32 cellular contexts compared by ENCODE assay signal in the genomic region with DNA sequence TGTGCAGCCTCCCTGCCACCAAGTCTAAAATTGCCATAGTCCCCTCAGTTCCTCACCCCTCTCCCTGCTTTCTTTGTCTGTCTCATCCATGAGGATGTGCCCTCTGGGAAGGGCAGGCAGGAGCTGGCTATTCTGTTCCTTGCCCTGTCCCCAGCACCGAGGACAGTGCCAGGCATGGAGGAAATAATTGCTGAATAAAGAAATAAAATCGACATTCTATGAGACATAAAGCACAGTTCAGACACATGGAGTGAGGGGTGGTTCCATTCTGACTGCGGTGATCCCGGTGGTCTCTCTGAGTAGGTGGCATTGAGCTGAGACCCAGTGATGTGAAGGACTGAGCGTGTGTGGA.
"Had no signal": no experiment of that assay in that cellular context is flagged by ENCODE, and none has a peak within 500 bp of the region (broad histone marks: within the 10 kb centered on the region; RNA-seq: fewer than 3 reads in every experiment).

No MANE protein-coding gene starts in this region.

- H3K36me3 ChIP-seq: left ventricle myocardium inferior, pancreas, prostate gland, stomach, suprapubic skin, tibial artery, WERI-Rb-1 had no signal

- H3K9me3 ChIP-seq: left ventricle myocardium inferior, mucosa of descending colon, pancreas, prostate gland, stomach, suprapubic skin, tibial artery had no signal

- ATAC-seq: mucosa of descending colon; pancreas; stimulated activated naive B cell treated with anti-CD40 and anti-IgM and Interleukin-4, amounts not matched to agents 10 μg/mL and 1 μg/mL and 100 μg/mL, for 72 hours; T-helper 17 cell had no signal

- H3K4me3 ChIP-seq: left ventricle myocardium inferior, lung, mucosa of descending colon, pancreas, prostate gland, smooth muscle cell, stomach, suprapubic skin, tibial artery had no signal

- H3K27me3 ChIP-seq: pancreas had no signal

- H3K4me2 ChIP-seq: smooth muscle cell had no signal

- H3K27ac ChIP-seq: epithelial cell of prostate, left ventricle myocardium inferior, pancreas, prostate gland, stomach, suprapubic skin, tibial artery, WERI-Rb-1 had no signal

- H3K4me3 Mint-ChIP-seq: activated CD4-positive, alpha-beta memory T cell treated with anti-CD3 and anti-CD28 coated beads for 36 hours; activated CD4-positive, alpha-beta T cell treated with anti-CD3 and anti-CD28 coated beads, Interleukin-2, amount 10 ng/mL, durations not matched to agents 24 days and 14 days; activated naive CD4-positive, alpha-beta T cell treated with anti-CD3 and anti-CD28 coated beads, Interleukin-2, amount 10 ng/mL, durations not matched to agents 7 days and 5 days; activated T-helper 1 cell treated with anti-CD3 and anti-CD28 coated beads, Interleukin-12 subunit alpha, Interleukin-12 subunit beta, Interleukin-2, Interleukin-4 antibody, amounts not matched to agents 30 ng/mL and 10 ng/mL and 1 ng/mL, durations not matched to agents 14 hours and 24 hours and 36 hours; central memory CD8-positive, alpha-beta T cell; natural killer cell treated with Interleukin-12 subunit alpha and Interleukin-12 subunit beta and Interleukin-15 and Interleukin-18, amount 100 ng/mL, for 72 hours; stimulated activated naive B cell treated with anti-CD40 and anti-IgM and Interleukin-4, amounts not matched to agents 10 μg/mL and 1 μg/mL and 100 μg/mL, for 72 hours; T-helper 17 cell had no signal

- H3K27me3 Mint-ChIP-seq: activated CD4-positive, alpha-beta memory T cell treated with anti-CD3 and anti-CD28 coated beads for 36 hours; central memory CD8-positive, alpha-beta T cell had no signal

- H3K4me1 Mint-ChIP-seq: activated CD4-positive, alpha-beta T cell treated with anti-CD3 and anti-CD28 coated beads, Interleukin-2, amount 10 ng/mL, durations not matched to agents 24 days and 14 days; activated naive CD4-positive, alpha-beta T cell treated with anti-CD3 and anti-CD28 coated beads, Interleukin-2, amount 10 ng/mL, durations not matched to agents 7 days and 5 days; central memory CD8-positive, alpha-beta T cell had no signal

- H3K4me1 ChIP-seq: left ventricle myocardium inferior, pancreas, prostate gland, stomach, suprapubic skin, tibial artery had no signal

- H3K9me3 Mint-ChIP-seq: activated CD4-positive, alpha-beta memory T cell treated with anti-CD3 and anti-CD28 coated beads for 36 hours; activated CD4-positive, alpha-beta T cell treated with anti-CD3 and anti-CD28 coated beads, Interleukin-2, amount 10 ng/mL, durations not matched to agents 24 days and 14 days; activated naive CD4-positive, alpha-beta T cell treated with anti-CD3 and anti-CD28 coated beads, Interleukin-2, amount 10 ng/mL, durations not matched to agents 7 days and 5 days; activated T-helper 1 cell treated with anti-CD3 and anti-CD28 coated beads, Interleukin-12 subunit alpha, Interleukin-12 subunit beta, Interleukin-2, Interleukin-4 antibody, amounts not matched to agents 30 ng/mL and 10 ng/mL and 1 ng/mL, durations not matched to agents 14 hours and 24 hours and 36 hours had no signal

- H3K27ac Mint-ChIP-seq: activated CD4-positive, alpha-beta memory T cell treated with anti-CD3 and anti-CD28 coated beads for 36 hours; activated CD4-positive, alpha-beta T cell treated with anti-CD3 and anti-CD28 coated beads, Interleukin-2, amount 10 ng/mL, durations not matched to agents 24 days and 14 days; activated naive CD4-positive, alpha-beta T cell treated with anti-CD3 and anti-CD28 coated beads, Interleukin-2, amount 10 ng/mL, durations not matched to agents 7 days and 5 days; activated T-helper 1 cell treated with anti-CD3 and anti-CD28 coated beads, Interleukin-12 subunit alpha, Interleukin-12 subunit beta, Interleukin-2, Interleukin-4 antibody, amounts not matched to agents 30 ng/mL and 10 ng/mL and 1 ng/mL, durations not matched to agents 14 hours and 24 hours and 36 hours; natural killer cell treated with Interleukin-12 subunit alpha and Interleukin-12 subunit beta and Interleukin-15 and Interleukin-18, amount 100 ng/mL, for 72 hours; stimulated activated naive B cell treated with anti-CD40 and anti-IgM and Interleukin-4, amounts not matched to agents 10 μg/mL and 1 μg/mL and 100 μg/mL, for 72 hours; T-helper 17 cell had no signal

- DNase-seq: activated CD4-positive, alpha-beta memory T cell treated with anti-CD3 and anti-CD28 coated beads for 36 hours; activated CD4-positive, alpha-beta T cell treated with anti-CD3 and anti-CD28 coated beads, Interleukin-2, amount 10 ng/mL, durations not matched to agents 24 days and 14 days; activated CD4-positive, CD25-positive, alpha-beta regulatory T cell treated with anti-CD3 and anti-CD28 coated beads, Interleukin-2, amount 50 U/mL, for 72 hours; activated CD8-positive, alpha-beta memory T cell treated with anti-CD3 and anti-CD28 coated beads, Interleukin-2, amount 50 U/mL, for 4 hours; activated effector memory CD4-positive, alpha-beta T cell treated with anti-CD3 and anti-CD28 coated beads, Interleukin-2, amount 50 U/mL, for 16 hours; activated naive CD4-positive, alpha-beta T cell treated with anti-CD3 and anti-CD28 coated beads, Interleukin-2, amount 10 ng/mL, durations not matched to agents 7 days and 5 days; activated T-cell treated with anti-CD3 and anti-CD28 coated beads, Interleukin-2, amount 50 U/mL, for 1 hour; dermis blood vessel endothelial cell; effector CD4-positive, alpha-beta T cell; islet precursor cell; left ventricle myocardium inferior; mesendoderm; mucosa of descending colon; pancreas; retina; stimulated activated CD4-positive, alpha-beta T cell treated with anti-CD3 and anti-CD28 coated beads, Interleukin-1b, Interleukin-23, amount 100 ng/mL, for 48 hours; stimulated activated CD4-positive, alpha-beta T cell treated with anti-CD3 and anti-CD28 coated beads, Interleukin-4, amount 100 ng/mL, for 4 hours; stimulated activated CD8-positive, alpha-beta memory T cell treated with anti-CD3 and anti-CD28 coated beads, Interleukin-4, amount 100 ng/mL, for 48 hours; stimulated activated naive B cell treated with anti-CD40 and anti-IgM and Interleukin-4, amounts not matched to agents 10 μg/mL and 1 μg/mL and 100 μg/mL, for 72 hours; stomach; T-helper 17 cell; T1000; tibial artery; WERI-Rb-1 had no signal

- H3K36me3 Mint-ChIP-seq: activated CD4-positive, alpha-beta memory T cell treated with anti-CD3 and anti-CD28 coated beads for 36 hours; activated naive CD4-positive, alpha-beta T cell treated with anti-CD3 and anti-CD28 coated beads, Interleukin-2, amount 10 ng/mL, durations not matched to agents 7 days and 5 days; natural killer cell treated with Interleukin-12 subunit alpha and Interleukin-12 subunit beta and Interleukin-15 and Interleukin-18, amount 100 ng/mL, for 72 hours; stimulated activated naive B cell treated with anti-CD40 and anti-IgM and Interleukin-4, amounts not matched to agents 10 μg/mL and 1 μg/mL and 100 μg/mL, for 72 hours had no signal
